ENCODE assay signal across 8 cellular contexts in the genomic region with DNA sequence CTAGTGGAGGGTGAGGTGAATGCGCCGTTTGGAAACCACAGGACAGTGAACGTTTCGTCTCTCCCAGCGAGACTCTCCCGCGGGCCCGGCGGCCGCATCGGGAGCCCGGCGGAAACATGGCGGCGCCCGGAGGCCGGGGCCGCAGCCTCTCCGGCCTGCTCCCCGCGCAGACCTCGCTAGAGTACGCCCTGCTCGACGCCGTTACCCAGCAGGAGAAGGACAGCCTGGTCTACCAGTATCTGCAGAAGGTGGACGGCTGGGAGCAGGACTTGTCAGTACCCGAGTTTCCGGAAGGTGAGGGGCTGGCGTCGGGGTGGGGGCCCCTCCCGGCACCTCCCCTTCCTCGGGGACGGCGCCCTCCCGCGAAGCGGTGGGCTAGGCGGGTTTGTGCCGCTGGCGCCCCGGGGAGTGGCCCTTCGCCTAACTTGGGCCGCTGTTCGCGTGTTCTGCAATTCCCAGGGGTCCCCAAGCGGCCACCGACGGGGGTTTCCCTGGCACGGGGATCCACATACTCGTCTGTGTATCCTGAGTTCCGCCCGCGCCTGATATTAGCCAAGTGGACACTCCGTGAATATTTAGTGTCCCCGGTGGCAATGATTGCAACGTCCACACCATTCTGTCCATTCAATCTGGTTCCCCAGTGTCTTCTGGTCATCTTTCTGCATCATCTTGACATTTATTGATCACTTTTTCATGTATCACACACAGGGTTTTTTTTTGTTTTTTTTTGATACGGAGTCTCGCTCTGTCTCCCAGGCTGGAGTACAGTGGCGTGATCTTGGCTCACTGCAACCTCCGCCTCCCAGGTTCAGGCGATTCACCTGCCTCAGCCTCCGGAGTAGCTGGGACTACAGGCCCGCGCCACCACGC. TPM values are rescaled to one million over a fixed set of nuclear protein-coding genes. Genes with fewer than 3 reads are reported as not detected.
DNase-seq lines count a peak whose midpoint lies in the region; ATAC-seq, FAIRE-seq and TF ChIP-seq lines count a peak whose summit lies in the region.

No MANE protein-coding gene starts in this region.

- H3K9me3 ChIP-seq in KOPT-K1 (ENCODE audit: insufficient read depth, low read length, poor library complexity, severe bottlenecking) (no peaks in the 10 kb centered on the region), kidney (ENCODE audit: control insufficient read depth in 1 of 2, low read length in 2 of 2) (no peaks in the 10 kb centered on the region)

- ATAC-seq in GM21717 (IDR thresholded peaks at IDR 0.05; ENCODE audit: unreplicated experiment): peak; percentile 33

- H3K4me3 ChIP-seq in WI38 (ENCODE audit: low read depth, low read length) (peak overlapping the region; percentile 78), kidney (ENCODE audit: low read length in 2 of 2) (peak overlapping the region; percentile 92 to 94)

- DNase-seq in GDM1 (lab: John Stamatoyannopoulos, UW) (peak; percentile 67), cerebellum (ENCODE audit: low spot score) (peak; percentile 47), kidney (peak; percentile 78), HK-2 (ENCODE audit: unreplicated experiment) (no peak)
- peak; percentile 6 to 29 for DNase-seq in stimulated activated CD4-positive, alpha-beta T cell treated with anti-CD3 and anti-CD28 coated beads, Interleukin-15, amount 100 ng/mL, for 48 hours (ENCODE audit: low read depth in 2 of 2)

- intact Hi-C loops in kidney (cut with DNase I): no loop called here

- H3K36me3 ChIP-seq in KOPT-K1 (ENCODE audit: insufficient read depth, low read length) (peaks cover 19% of the 10 kb centered on the region), kidney (ENCODE audit: control insufficient read depth in 1 of 2, insufficient read depth in 2 of 2, low read length in 2 of 2) (peaks cover 6 to 8% of the 10 kb centered on the region in 2 donors)

- peaks cover 15 to 16% of the 10 kb centered on the region in 2 donors for H3K4me1 ChIP-seq in kidney (ENCODE audit: control insufficient read depth in 1 of 2, insufficient read depth in 1 of 2, low read depth in 1 of 2, low read length in 2 of 2)

- FAIRE-seq in kidney (lab: Jason Lieb, UNC): no peak

- peak overlapping the region; percentile 63 to 89 for H3K9ac ChIP-seq in kidney (ENCODE audit: low read length in 2 of 2)

- TF ChIP-seq CTCF in WI38 (IDR thresholded peaks at IDR 0.05; ENCODE audit: low read depth, low read length): no peak
- no peak for TF ChIP-seq CTCF in kidney (IDR thresholded peaks at IDR 0.05; ENCODE audit: borderline replicate concordance, extremely low read depth, insufficient read depth)

- H3K27ac ChIP-seq in KOPT-K1 (ENCODE audit: low read depth, low read length, poor library complexity, severe bottlenecking) (peak overlapping the region; percentile 93), kidney (ENCODE audit: low read depth in 2 of 2, low read length in 2 of 2) (peak overlapping the region; percentile 88 to 90)

RNA-seq across cellular contexts. Expression of a gene that starts 0.5 kb away (rescaled TPM):
- total RNA-seq in cerebellum (33.8 TPM), kidney (40.8 TPM)
- 4.5 TPM for polyA plus RNA-seq in kidney (ENCODE audit: insufficient read depth, low read depth, low replicate concordance)

RNA-seq across cellular contexts. Expression of a gene that starts 1.1 kb away (rescaled TPM):
- total RNA-seq in cerebellum (12.7 TPM), kidney (5.7 TPM)
- 4.2 TPM for polyA plus RNA-seq in kidney (ENCODE audit: insufficient read depth, low read depth, low replicate concordance)
